1 cellular context compared by ENCODE assay signal in genomic region chr1:210407887-210408252, GRCh38.
TF ChIP-seq lines count a peak whose summit lies in the region.

No MANE protein-coding gene starts in this region.

TF ChIP-seq in GM23338, 12 proteins besides CTCF, POLR2A, EP300 and RAD21 (continued from another document):
- TF ChIP-seq REST (IDR thresholded peaks at IDR 0.05; ENCODE audit: unreplicated experiment): no peak
- TF ChIP-seq ETS1 (IDR thresholded peaks at IDR 0.05): no peak
- no peak for TF ChIP-seq ZNF114 (CRISPR knock-in tag; IDR thresholded peaks at IDR 0.05)
- no peak for TF ChIP-seq ZNF331 (CRISPR knock-in tag; IDR thresholded peaks at IDR 0.05; ENCODE audit: low read depth)
- no peak for TF ChIP-seq NANOG (IDR thresholded peaks at IDR 0.05; ENCODE audit: borderline replicate concordance)
